ENCODE assay signal across 13 cellular contexts in genomic region chr1:84435159-84435558, GRCh38. TPM values are rescaled to one million over a fixed set of nuclear protein-coding genes. Genes with fewer than 3 reads are reported as not detected.
DNase-seq lines count a peak whose midpoint lies in the region; ATAC-seq and TF ChIP-seq lines count a peak whose summit lies in the region.
"Had no signal": no experiment of that assay in that cellular context is flagged by ENCODE, and none has a peak within 500 bp of the region (broad histone marks: within the 10 kb centered on the region; RNA-seq: fewer than 3 reads in every experiment).

No MANE protein-coding gene starts in this region.

- H3K4me1 Mint-ChIP-seq in activated CD4-positive, alpha-beta T cell treated with anti-CD3 and anti-CD28 coated beads for 36 hours, result peaks cover 18% of the 10 kb centered on the region

- H3K27ac Mint-ChIP-seq in activated CD4-positive, alpha-beta T cell treated with anti-CD3 and anti-CD28 coated beads for 36 hours, result no peak overlapping the region

- H3K27me3 ChIP-seq in OCI-LY3 (ENCODE audit: low read depth, low read length) (no peaks in the 10 kb centered on the region), neural cell (ENCODE audit: insufficient read depth, low read depth, low read length) (no peaks in the 10 kb centered on the region)
- H3K27me3 ChIP-seq: heart left ventricle had no signal

- TF ChIP-seq RAD21 in neural cell (conservative IDR thresholded peaks at IDR 0.05), result no peak

- H3K36me3 Mint-ChIP-seq in activated CD4-positive, alpha-beta T cell treated with anti-CD3 and anti-CD28 coated beads for 36 hours (ENCODE audit: low read depth), result no peaks in the 10 kb centered on the region

- H3K27ac ChIP-seq in OCI-LY3 (ENCODE audit: low read length), result no peak overlapping the region
- peak overlapping the region; percentile 93 for H3K27ac ChIP-seq in neural cell (ENCODE audit: low read length)
- H3K27ac ChIP-seq: WERI-Rb-1 had no signal

- H2AFZ ChIP-seq in OCI-LY3 (ENCODE audit: low read depth, low read length), result no peak overlapping the region; the same call in 1 of the 2 replicates
- H2AFZ ChIP-seq in neural cell (ENCODE audit: low read depth, low read length), result no peak overlapping the region

- H3K79me2 ChIP-seq in OCI-LY3 (ENCODE audit: low read length), result no peaks in the 10 kb centered on the region
- H3K79me2 ChIP-seq in neural cell (replicated peaks; ENCODE audit: insufficient read depth, low read length), result no peaks in the 10 kb centered on the region

- CTCF ChIA-PET in activated CD4-positive, alpha-beta T cell treated with anti-CD3 and anti-CD28 coated beads for 36 hours (lab: Charles Lee), result interaction anchor here (0.6 to 7.8 kb wide), 14 partner anchors 10 to 506 kb away, joined by 3 to 74 read pairs (median 4); partner anchors contain the start of gene PRKACB

- no peak overlapping the region for H3K4me3 ChIP-seq in OCI-LY3 (ENCODE audit: low read length)
- no peak overlapping the region for H3K4me3 ChIP-seq in neural cell (ENCODE audit: low read length)

- intact Hi-C loops in activated CD4-positive, alpha-beta T cell treated with anti-CD3 and anti-CD28 coated beads for 36 hours (cut with DNase I, micrococcal nuclease), result loop anchor here in 1 of 2 experiments (2.0 to 10.0 kb wide), 2 partner anchors 130 to 186 kb away; partner anchors contain the start of gene SAMD13

- H3K9me3 Mint-ChIP-seq in activated CD4-positive, alpha-beta T cell treated with anti-CD3 and anti-CD28 coated beads for 36 hours (ENCODE audit: low read depth), result peaks cover 2% of the 10 kb centered on the region

- no peaks in the 10 kb centered on the region for H3K27me3 Mint-ChIP-seq in activated CD4-positive, alpha-beta T cell treated with anti-CD3 and anti-CD28 coated beads for 36 hours

- TF ChIP-seq CTCF in OCI-LY3 (IDR thresholded peaks at IDR 0.05; ENCODE audit: low read depth, low read length), result no peak
- TF ChIP-seq CTCF in neural cell (IDR thresholded peaks at IDR 0.05; ENCODE audit: poor library complexity, severe bottlenecking), result no peak

- no peak for DNase-seq in activated CD4-positive, alpha-beta T cell treated with anti-CD3 and anti-CD28 coated beads for 36 hours
- no peak for DNase-seq in activated CD4-positive, alpha-beta T cell treated with anti-CD3 and anti-CD28 coated beads for 1 hour
- DNase-seq in NK-92 (lab: John Stamatoyannopoulos, UW; ENCODE audit: unreplicated experiment), result no peak
- DNase-seq in stimulated activated CD4-positive, alpha-beta T cell treated with anti-CD3 and anti-CD28 coated beads, Interleukin-4, amount 100 ng/mL, for 4 hours, result no peak
- DNase-seq: activated naive CD4-positive, alpha-beta T cell treated with anti-CD3 and anti-CD28 coated beads, Interleukin-2, amount 50 U/mL, for 16 hours; dermis blood vessel endothelial cell; heart left ventricle; WERI-Rb-1 had no signal

- TF ChIP-seq EP300 in neural cell (conservative IDR thresholded peaks at IDR 0.05; ENCODE audit: poor library complexity, severe bottlenecking), result no peak

- POLR2A ChIA-PET in activated CD4-positive, alpha-beta T cell treated with anti-CD3 and anti-CD28 coated beads for 36 hours (lab: Charles Lee), result no interaction called here

- H3K4me2 ChIP-seq in OCI-LY3 (ENCODE audit: low read length) (peak overlapping the region; percentile 17), neural cell (ENCODE audit: low read length) (no peak overlapping the region)

- ATAC-seq in activated CD4-positive, alpha-beta T cell treated with anti-CD3 and anti-CD28 coated beads for 36 hours, result peak; percentile 28
- ATAC-seq in HG02642 (IDR thresholded peaks at IDR 0.05; ENCODE audit: poor library complexity, unreplicated experiment), result peak; percentile 49
- ATAC-seq in GM21825 (IDR thresholded peaks at IDR 0.05; ENCODE audit: unreplicated experiment), result no peak
- ATAC-seq: heart left ventricle had no signal

- no peaks in the 10 kb centered on the region for H3K9me2 ChIP-seq in neural cell (ENCODE audit: insufficient read depth, low read length)

- peaks cover 23% of the 10 kb centered on the region for H3K4me1 ChIP-seq in OCI-LY3 (ENCODE audit: low read length)

- H3K9ac ChIP-seq in OCI-LY3 (ENCODE audit: low read length), result no peak overlapping the region
- H3K9ac ChIP-seq in neural cell (ENCODE audit: low read length), result no peak overlapping the region

- H3K4me3 Mint-ChIP-seq in activated CD4-positive, alpha-beta T cell treated with anti-CD3 and anti-CD28 coated beads for 36 hours, result no peak overlapping the region

- H3K9me3 ChIP-seq in OCI-LY3 (ENCODE audit: insufficient read depth, low read length) (no peaks in the 10 kb centered on the region), neural cell (ENCODE audit: low read length) (no peaks in the 10 kb centered on the region)

- H4K20me1 ChIP-seq in OCI-LY3 (ENCODE audit: insufficient read depth, low read length) (no peaks in the 10 kb centered on the region), neural cell (ENCODE audit: insufficient read depth) (no peaks in the 10 kb centered on the region)

- H3F3A ChIP-seq in neural cell (ENCODE audit: insufficient read depth, low read length, poor library complexity, severe bottlenecking), result peaks cover 6% of the 10 kb centered on the region

- H3K36me3 ChIP-seq in OCI-LY3 (replicated peaks; ENCODE audit: low read depth, low read length) (no peaks in the 10 kb centered on the region), neural cell (ENCODE audit: insufficient read depth, low read length) (no peaks in the 10 kb centered on the region)
- H3K36me3 ChIP-seq: heart left ventricle, WERI-Rb-1 had no signal

TF ChIP-seq in neural cell, 6 proteins besides CTCF, POLR2A, EP300 and RAD21:
- TF ChIP-seq, protein P1, sequence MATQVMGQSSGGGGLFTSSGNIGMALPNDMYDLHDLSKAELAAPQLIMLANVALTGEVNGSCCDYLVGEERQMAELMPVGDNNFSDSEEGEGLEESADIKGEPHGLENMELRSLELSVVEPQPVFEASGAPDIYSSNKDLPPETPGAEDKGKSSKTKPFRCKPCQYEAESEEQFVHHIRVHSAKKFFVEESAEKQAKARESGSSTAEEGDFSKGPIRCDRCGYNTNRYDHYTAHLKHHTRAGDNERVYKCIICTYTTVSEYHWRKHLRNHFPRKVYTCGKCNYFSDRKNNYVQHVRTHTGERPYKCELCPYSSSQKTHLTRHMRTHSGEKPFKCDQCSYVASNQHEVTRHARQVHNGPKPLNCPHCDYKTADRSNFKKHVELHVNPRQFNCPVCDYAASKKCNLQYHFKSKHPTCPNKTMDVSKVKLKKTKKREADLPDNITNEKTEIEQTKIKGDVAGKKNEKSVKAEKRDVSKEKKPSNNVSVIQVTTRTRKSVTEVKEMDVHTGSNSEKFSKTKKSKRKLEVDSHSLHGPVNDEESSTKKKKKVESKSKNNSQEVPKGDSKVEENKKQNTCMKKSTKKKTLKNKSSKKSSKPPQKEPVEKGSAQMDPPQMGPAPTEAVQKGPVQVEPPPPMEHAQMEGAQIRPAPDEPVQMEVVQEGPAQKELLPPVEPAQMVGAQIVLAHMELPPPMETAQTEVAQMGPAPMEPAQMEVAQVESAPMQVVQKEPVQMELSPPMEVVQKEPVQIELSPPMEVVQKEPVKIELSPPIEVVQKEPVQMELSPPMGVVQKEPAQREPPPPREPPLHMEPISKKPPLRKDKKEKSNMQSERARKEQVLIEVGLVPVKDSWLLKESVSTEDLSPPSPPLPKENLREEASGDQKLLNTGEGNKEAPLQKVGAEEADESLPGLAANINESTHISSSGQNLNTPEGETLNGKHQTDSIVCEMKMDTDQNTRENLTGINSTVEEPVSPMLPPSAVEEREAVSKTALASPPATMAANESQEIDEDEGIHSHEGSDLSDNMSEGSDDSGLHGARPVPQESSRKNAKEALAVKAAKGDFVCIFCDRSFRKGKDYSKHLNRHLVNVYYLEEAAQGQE (IDR thresholded peaks at IDR 0.05; ENCODE audit: borderline replicate concordance), result no peak

RNA-seq across cellular contexts. Expression of gene DNASE2B, which starts 36.9 kb away (rescaled TPM):
- total RNA-seq in activated CD4-positive, alpha-beta T cell treated with anti-CD3 and anti-CD28 coated beads for 36 hours, result not detected
- polyA plus RNA-seq in neural cell, result 26.1 and 27.9 TPM in 2 replicates
- polyA minus RNA-seq in neural cell, result 11.9 and 16.8 TPM in 2 replicates
- total RNA-seq: A673, dermis blood vessel endothelial cell had no signal

RNA-seq across cellular contexts. Expression of gene RPF1, which starts 43.9 kb away (rescaled TPM):
- total RNA-seq in activated CD4-positive, alpha-beta T cell treated with anti-CD3 and anti-CD28 coated beads for 36 hours, result 10 to 100 TPM; 59.1 to 70.2 TPM
- 64.3 and 65.1 TPM in 2 replicates for polyA plus RNA-seq in neural cell
- polyA minus RNA-seq in neural cell, result 55.0 and 58.7 TPM in 2 replicates
